ENCODE assay signal across 12 cellular contexts in the genomic region with DNA sequence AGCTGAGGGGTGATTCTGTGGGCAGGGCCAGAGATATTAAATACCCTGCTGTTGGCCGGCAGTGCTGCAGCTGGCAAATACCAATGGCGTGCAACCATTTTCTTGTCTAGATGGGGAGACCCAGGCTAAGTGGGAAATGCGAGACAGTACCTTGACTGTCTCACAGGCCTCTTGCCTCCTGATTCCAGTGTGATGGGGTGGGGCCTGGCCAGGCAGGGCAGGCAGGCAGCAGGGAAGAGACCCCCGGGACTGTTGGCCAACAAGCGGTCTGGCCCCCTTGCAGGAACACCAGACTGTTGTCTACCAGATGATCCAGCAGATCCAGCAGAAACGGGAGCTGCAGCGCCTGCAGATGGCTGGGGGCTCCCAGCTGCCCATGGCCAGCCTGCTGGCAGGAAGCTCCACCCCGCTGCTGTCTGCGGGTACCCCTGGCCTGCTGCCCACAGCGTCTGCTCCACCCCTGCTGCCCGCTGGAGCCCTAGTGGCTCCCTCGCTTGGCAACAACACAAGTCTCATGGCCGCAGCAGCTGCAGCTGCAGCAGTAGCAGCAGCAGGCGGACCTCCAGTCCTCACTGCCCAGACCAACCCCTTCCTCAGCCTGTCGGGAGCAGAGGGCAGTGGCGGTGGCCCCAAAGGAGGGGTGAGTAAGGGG. TPM values are rescaled to one million over a fixed set of nuclear protein-coding genes. Genes with fewer than 3 reads are reported as not detected.
A peak's percentile ranks its signal among the peaks of the same experiment; 100 is the strongest.
DNase-seq lines count a peak whose midpoint lies in the region; ATAC-seq and TF ChIP-seq lines count a peak whose summit lies in the region.
"Had no signal": no experiment of that assay in that cellular context is flagged by ENCODE, and none has a peak within 500 bp of the region (broad histone marks: within the 10 kb centered on the region; RNA-seq: fewer than 3 reads in every experiment).

No MANE protein-coding gene starts in this region.

- intact Hi-C loops in CD4-positive, alpha-beta memory T cell (cut with micrococcal nuclease): no loop called here
- intact Hi-C loops in PC-3 (cut with micrococcal nuclease): no loop called here

- no peak overlapping the region for H3K4me2 ChIP-seq in PC-3 (ENCODE audit: low read length)

- peak overlapping the region in 3 of 8 donors; percentile 17 to 53 (median 20) for H3K4me3 Mint-ChIP-seq in CD4-positive, alpha-beta memory T cell
- no peak overlapping the region for H3K4me3 Mint-ChIP-seq in activated naive CD8-positive, alpha-beta T cell treated with anti-CD3 and anti-CD28 coated beads, Interleukin-2, amount 50 U/mL, for 24 hours

- no peaks in the 10 kb centered on the region for H3K27me3 ChIP-seq in CD4-positive, alpha-beta memory T cell (ENCODE audit: insufficient read depth, low read length)
- no peaks in the 10 kb centered on the region for H3K27me3 ChIP-seq in PC-3 (ENCODE audit: low read length)
- H3K27me3 ChIP-seq: vagina had no signal

- no peak for DNase-seq in CD4-positive, alpha-beta memory T cell
- DNase-seq in NCI-H1694 treated with DMSO at 0.1 percent for 48 hours (lab: John Stamatoyannopoulos, UW) (peak; percentile 84), midbrain (lab: John Stamatoyannopoulos, UW) (peak; percentile 88), PC-3 (no peak)
- DNase-seq in activated naive CD8-positive, alpha-beta T cell treated with anti-CD3 and anti-CD28 coated beads, Interleukin-2, amount 50 U/mL, for 24 hours: no peak
- DNase-seq: activated CD4-positive, alpha-beta T cell treated with anti-CD3 and anti-CD28 coated beads for 4 hours; kidney; NCI-H226 had no signal

- peak overlapping the region in 5 of 7 donors; percentile 6 to 95 (median 69) for H3K27ac Mint-ChIP-seq in CD4-positive, alpha-beta memory T cell
- H3K27ac Mint-ChIP-seq in activated naive CD8-positive, alpha-beta T cell treated with anti-CD3 and anti-CD28 coated beads, Interleukin-2, amount 50 U/mL, for 24 hours: peak overlapping the region; percentile 42

- no peaks in the 10 kb centered on the region for H3K9me3 ChIP-seq in CD4-positive, alpha-beta memory T cell (ENCODE audit: control insufficient read depth in 1 of 2, low read length in 2 of 2)
- H3K9me3 ChIP-seq in PC-3 (ENCODE audit: low read length): no peaks in the 10 kb centered on the region
- H3K9me3 ChIP-seq: vagina had no signal

- H2AFZ ChIP-seq in PC-3 (ENCODE audit: low read length): no peak overlapping the region

- H3K27me3 Mint-ChIP-seq in CD4-positive, alpha-beta memory T cell: no peaks in the 10 kb centered on the region
- no peaks in the 10 kb centered on the region for H3K27me3 Mint-ChIP-seq in activated naive CD8-positive, alpha-beta T cell treated with anti-CD3 and anti-CD28 coated beads, Interleukin-2, amount 50 U/mL, for 24 hours

- no peak overlapping the region for H3K4me3 ChIP-seq in CD4-positive, alpha-beta memory T cell (ENCODE audit: low read length in 2 of 2)
- no peak overlapping the region for H3K4me3 ChIP-seq in PC-3 (ENCODE audit: low read length)
- H3K4me3 ChIP-seq: vagina had no signal

- H3K9me3 Mint-ChIP-seq in CD4-positive, alpha-beta memory T cell: peaks cover 0 to 3% (median 0%) of the 10 kb centered on the region in 8 donors
- peaks cover 7% of the 10 kb centered on the region for H3K9me3 Mint-ChIP-seq in activated naive CD8-positive, alpha-beta T cell treated with anti-CD3 and anti-CD28 coated beads, Interleukin-2, amount 50 U/mL, for 24 hours

- H3K79me2 ChIP-seq in PC-3 (ENCODE audit: low read length): no peaks in the 10 kb centered on the region

- no peak overlapping the region for H3K9ac ChIP-seq in PC-3 (ENCODE audit: low read length)

- H3K36me3 ChIP-seq in CD4-positive, alpha-beta memory T cell (ENCODE audit: insufficient read depth, low read length): peaks cover 28% of the 10 kb centered on the region
- no peaks in the 10 kb centered on the region for H3K36me3 ChIP-seq in PC-3 (ENCODE audit: low read depth, low read length)

- no peaks in the 10 kb centered on the region for H3K9me2 ChIP-seq in PC-3 (replicated peaks; ENCODE audit: low read length)

- CTCF ChIA-PET in CD4-positive, alpha-beta memory T cell (lab: Charles Lee; ENCODE audit: partially characterized antibody): interaction anchor here (3.4 kb wide), 1 partner anchor 11 kb away, joined by 18 read pairs; no protein-coding TSS in a partner anchor
- CTCF ChIA-PET in PC-3 (lab: Charles Lee): no interaction called here

- POLR2A ChIA-PET in CD4-positive, alpha-beta memory T cell (lab: Charles Lee; ENCODE audit: partially characterized antibody): interaction anchor here (15.9 kb wide), 1 partner anchor 18 kb away, joined by 588 read pairs; the partner anchor contains the start of gene MLLT6
- POLR2A ChIA-PET in PC-3 (lab: Charles Lee; ENCODE audit: unreplicated experiment): no interaction called here

- H3K4me1 ChIP-seq in CD4-positive, alpha-beta memory T cell (ENCODE audit: insufficient read depth, low read length): peaks cover 68% of the 10 kb centered on the region
- H3K4me1 ChIP-seq in PC-3 (ENCODE audit: insufficient read depth, low read length): peaks cover 4% of the 10 kb centered on the region

- H4K20me1 ChIP-seq in PC-3 (ENCODE audit: low read length): no peaks in the 10 kb centered on the region

- no peak for TF ChIP-seq CTCF in PC-3 (conservative IDR thresholded peaks at IDR 0.05; ENCODE audit: low read depth, low read length)

- H3K4me1 Mint-ChIP-seq in CD4-positive, alpha-beta memory T cell: peaks cover 28 to 71% (median 49%) of the 10 kb centered on the region in 4 donors
- H3K4me1 Mint-ChIP-seq in activated naive CD8-positive, alpha-beta T cell treated with anti-CD3 and anti-CD28 coated beads, Interleukin-2, amount 50 U/mL, for 24 hours: peaks cover 64% of the 10 kb centered on the region

- BruUV-seq in PC-3 (replicated peaks; lab: Mats Ljungman, UMichigan): no TSS peak

- no peak for ATAC-seq in activated naive CD8-positive, alpha-beta T cell treated with anti-CD3 and anti-CD28 coated beads, Interleukin-2, amount 50 U/mL, for 24 hours
- ATAC-seq in GM21619 (IDR thresholded peaks at IDR 0.05; ENCODE audit: unreplicated experiment) (no peak), PC-3 (no peak), GM18519 (IDR thresholded peaks at IDR 0.05; ENCODE audit: low FRiP score, unreplicated experiment) (no peak), GM19351 (IDR thresholded peaks at IDR 0.05; ENCODE audit: unreplicated experiment) (no peak)

- no peak overlapping the region for H3K27ac ChIP-seq in CD4-positive, alpha-beta memory T cell (ENCODE audit: low read depth, low read length)
- no peak overlapping the region for H3K27ac ChIP-seq in PC-3 (ENCODE audit: low read length)
- H3K27ac ChIP-seq: vagina had no signal

- no peaks in the 10 kb centered on the region for H3F3A ChIP-seq in PC-3 (ENCODE audit: low read length, unreplicated experiment)

- peaks cover 17 to 46% of the 10 kb centered on the region in 2 donors for H3K36me3 Mint-ChIP-seq in CD4-positive, alpha-beta memory T cell
- H3K36me3 Mint-ChIP-seq in activated naive CD8-positive, alpha-beta T cell treated with anti-CD3 and anti-CD28 coated beads, Interleukin-2, amount 50 U/mL, for 24 hours (ENCODE audit: low read depth): peaks cover 29% of the 10 kb centered on the region

RNA-seq across cellular contexts. Expression of gene CISD3, which starts 5.7 kb away (rescaled TPM):
- total RNA-seq in CD4-positive, alpha-beta memory T cell: 10 to 100 TPM; 12.5 to 13.5 TPM
- polyA plus RNA-seq in CD4-positive, alpha-beta memory T cell: 10 to 100 TPM; 55.3 to 57.6 TPM
- total RNA-seq in PC-3 (2014; rRNA removed): 13.7 and 14.1 TPM in 2 replicates

RNA-seq across cellular contexts. Expression of gene MLLT6, which starts 19.4 kb away (rescaled TPM):
- total RNA-seq in CD4-positive, alpha-beta memory T cell: 100 to 1,000 TPM; 493 to 505 TPM
- polyA plus RNA-seq in CD4-positive, alpha-beta memory T cell: 10 to 100 TPM in 1 of 2 donors, 1 to 10 TPM in 1; 3.0 to 14.1 TPM
- total RNA-seq in PC-3 (2014; rRNA removed): 24.7 and 28.7 TPM in 2 replicates

RNA-seq across cellular contexts. Expression of gene PCGF2, which starts 23.7 kb away (rescaled TPM):
- not detected for total RNA-seq in CD4-positive, alpha-beta memory T cell
- polyA plus RNA-seq in CD4-positive, alpha-beta memory T cell: not detected
- total RNA-seq in PC-3 (2014; rRNA removed): 14.1 and 15.8 TPM in 2 replicates

RNA-seq across cellular contexts. Expression of gene PSMB3, which starts 28.1 kb away (rescaled TPM):
- 10 to 100 TPM; 93.5 to 99.0 TPM for total RNA-seq in CD4-positive, alpha-beta memory T cell
- 100 to 1,000 TPM; 391 to 517 TPM for polyA plus RNA-seq in CD4-positive, alpha-beta memory T cell
- 366 and 441 TPM in 2 replicates for total RNA-seq in PC-3 (2014; rRNA removed)

RNA-seq across cellular contexts. Expression of gene EPOP, which starts 49.7 kb away (rescaled TPM):
- total RNA-seq in CD4-positive, alpha-beta memory T cell: under 1 TPM; 0.09 to 0.25 TPM
- polyA plus RNA-seq in CD4-positive, alpha-beta memory T cell: not detected
- total RNA-seq in PC-3 (2014; rRNA removed): 12.6 and 17.7 TPM in 2 replicates

Comparison
In these comparisons a context has a peak if more than half of its experiments do, and no peak if none do; other contexts are left out.
1. DNase-seq: peak in NCI-H1694 treated with DMSO at 0.1 percent for 48 hours (single experiment) and midbrain (single experiment); none in CD4-positive, alpha-beta memory T cell (0 of 5), activated naive CD8-positive, alpha-beta T cell treated with anti-CD3 and anti-CD28 coated beads, Interleukin-2, amount 50 U/mL, for 24 hours (single experiment) and PC-3 (single experiment).
2. RNA of gene MLLT6, which starts 19.4 kb away (total RNA-seq): 493 to 505 TPM in CD4-positive, alpha-beta memory T cell; 24.7 to 28.7 TPM in PC-3; every median in the first group is over 10 times any median in the second.
3. RNA of gene PCGF2, which starts 23.7 kb away (total RNA-seq): 14.1 to 15.8 TPM in PC-3; not detected in CD4-positive, alpha-beta memory T cell; every median in the first group is over 10 times any median in the second.